Comparison of ENCODE assay signal across 1 cellular context in genomic region chr19:11573324-11573723, GRCh38.
TF ChIP-seq lines count a peak whose summit lies in the region.

No MANE protein-coding gene starts in this region.

TF ChIP-seq in K562, 482 proteins besides CTCF, POLR2A, EP300 and RAD21:
- TF ChIP-seq HDAC1 (IDR thresholded peaks at IDR 0.05) (peak in 1 of 2 experiments; percentile 51; a peak in 1 of 4 replicates), RCOR1 (IDR thresholded peaks at IDR 0.05; ENCODE audit: borderline replicate concordance in 1 of 2, low read depth in 2 of 2, low read length in 2 of 2) (peak in 1 of 2 experiments; percentile 41; a peak in 1 of 4 replicates), KDM1A (IDR thresholded peaks at IDR 0.05) (peak; percentile 93 to 94), EGR1 (conservative IDR thresholded peaks at IDR 0.05) (peak; percentile 18; the same call in 1 of the 2 replicates)
